8 cellular contexts compared by ENCODE assay signal in genomic region chr18:58493516-58494253, GRCh38.
DNase-seq lines count a peak whose midpoint lies in the region; ATAC-seq and TF ChIP-seq lines count a peak whose summit lies in the region.

No MANE protein-coding gene starts in this region.

- H3K27me3 ChIP-seq in colonic mucosa (no peaks in the 10 kb centered on the region), lower lobe of right lung (ENCODE audit: low read depth) (peaks cover 3% of the 10 kb centered on the region)

- no peak overlapping the region for H3K9ac ChIP-seq in colonic mucosa (ENCODE audit: low read depth in 2 of 2, low read length in 2 of 2)

- no peaks in the 10 kb centered on the region for H3K36me3 Mint-ChIP-seq in activated CD4-positive, alpha-beta T cell treated with anti-CD3 and anti-CD28 coated beads, Interleukin-2, amount 10 ng/mL, durations not matched to agents 24 days and 14 days (ENCODE audit: low read depth)

- no peaks in the 10 kb centered on the region for H3K9me3 Mint-ChIP-seq in activated CD4-positive, alpha-beta T cell treated with anti-CD3 and anti-CD28 coated beads, Interleukin-2, amount 10 ng/mL, durations not matched to agents 24 days and 14 days

- intact Hi-C loops in Right ventricle myocardium inferior (cut with DNase I): loop anchor here (1.0 to 10.0 kb wide), 4 partner anchors 36 to 309 kb away; no protein-coding TSS in a partner anchor
- intact Hi-C loops in cardiac septum (cut with DNase I): loop anchor here (5.0 to 10.0 kb wide), 4 partner anchors 91 to 451 kb away; partner anchors contain the start of gene NEDD4L
- intact Hi-C loops in activated CD4-positive, alpha-beta T cell treated with anti-CD3 and anti-CD28 coated beads, Interleukin-2, amount 10 ng/mL, durations not matched to agents 24 days and 14 days (cut with micrococcal nuclease): loop anchor here (1.0 kb wide), 2 partner anchors 93 to 271 kb away; no protein-coding TSS in a partner anchor
- intact Hi-C loops in colonic mucosa (cut with DNase I): loop anchor here (5.0 kb wide), 1 partner anchor 91 kb away; no protein-coding TSS in a partner anchor
- intact Hi-C loops in lower lobe of right lung (cut with DNase I): no loop called here

- TF ChIP-seq CTCF in colonic mucosa (IDR thresholded peaks at IDR 0.05): peak; percentile 90
- peak; percentile 91 for TF ChIP-seq CTCF in lower lobe of right lung (IDR thresholded peaks at IDR 0.05)

- DNase-seq in Right ventricle myocardium inferior (ENCODE audit: missing footprints) (no peak), cardiac septum (ENCODE audit: low spot score) (no peak), NCI-H526 (lab: John Stamatoyannopoulos, UW) (peak; percentile 30 to 84), colonic mucosa (peak; percentile 89), lower lobe of right lung (peak; percentile 60)
- DNase-seq in activated CD4-positive, alpha-beta T cell treated with anti-CD3 and anti-CD28 coated beads, Interleukin-2, amount 10 ng/mL, durations not matched to agents 24 days and 14 days: peak; percentile 91
- peak; percentile 49 to 71 (median 53) for DNase-seq in stimulated activated CD4-positive, alpha-beta T cell treated with anti-CD3 and anti-CD28 coated beads, TNF-alpha, amount 100 ng/mL, for 24 hours (ENCODE audit: low read depth in 3 of 3)

- no peaks in the 10 kb centered on the region for H3K36me3 ChIP-seq in colonic mucosa
- H3K36me3 ChIP-seq in lower lobe of right lung: no peaks in the 10 kb centered on the region

- H3K9me3 ChIP-seq in colonic mucosa: no peaks in the 10 kb centered on the region
- no peaks in the 10 kb centered on the region for H3K9me3 ChIP-seq in lower lobe of right lung

- no peak overlapping the region for H3K27ac ChIP-seq in colonic mucosa
- no peak overlapping the region for H3K27ac ChIP-seq in lower lobe of right lung

- H3K4me3 Mint-ChIP-seq in activated CD4-positive, alpha-beta T cell treated with anti-CD3 and anti-CD28 coated beads, Interleukin-2, amount 10 ng/mL, durations not matched to agents 24 days and 14 days: no peak overlapping the region

- ATAC-seq in Right ventricle myocardium inferior: peak; percentile 91
- peak; percentile 49 for ATAC-seq in HG03354 (IDR thresholded peaks at IDR 0.05; ENCODE audit: poor library complexity, severe bottlenecking, unreplicated experiment)
- ATAC-seq in lower lobe of right lung: peak; percentile 83 to 91

- no peak overlapping the region for H3K27ac Mint-ChIP-seq in activated CD4-positive, alpha-beta T cell treated with anti-CD3 and anti-CD28 coated beads, Interleukin-2, amount 10 ng/mL, durations not matched to agents 24 days and 14 days

- H3K4me1 ChIP-seq in colonic mucosa: no peaks in the 10 kb centered on the region
- peaks cover 12% of the 10 kb centered on the region for H3K4me1 ChIP-seq in lower lobe of right lung

- H3K4me1 Mint-ChIP-seq in activated CD4-positive, alpha-beta T cell treated with anti-CD3 and anti-CD28 coated beads, Interleukin-2, amount 10 ng/mL, durations not matched to agents 24 days and 14 days: peaks cover 3% of the 10 kb centered on the region

- H3K4me3 ChIP-seq in colonic mucosa: no peak overlapping the region
- no peak overlapping the region for H3K4me3 ChIP-seq in lower lobe of right lung

- H3K27me3 Mint-ChIP-seq in activated CD4-positive, alpha-beta T cell treated with anti-CD3 and anti-CD28 coated beads, Interleukin-2, amount 10 ng/mL, durations not matched to agents 24 days and 14 days: peaks cover 30% of the 10 kb centered on the region

Comparison
In these comparisons a context has a peak if more than half of its experiments do, and no peak if none do; other contexts are left out.
1. DNase-seq: peak in NCI-H526 (2 of 2), activated CD4-positive, alpha-beta T cell treated with anti-CD3 and anti-CD28 coated beads, Interleukin-2, amount 10 ng/mL, durations not matched to agents 24 days and 14 days (single experiment), colonic mucosa (single experiment), lower lobe of right lung (single experiment) and stimulated activated CD4-positive, alpha-beta T cell treated with anti-CD3 and anti-CD28 coated beads, TNF-alpha, amount 100 ng/mL, for 24 hours (3 of 3); none in Right ventricle myocardium inferior (single experiment) and cardiac septum (single experiment).
2. Peak in every context shown above with its lines, with median percentiles within 50 percentile points of each other: ATAC-seq.